8 cellular contexts compared by ENCODE assay signal in the genomic region with DNA sequence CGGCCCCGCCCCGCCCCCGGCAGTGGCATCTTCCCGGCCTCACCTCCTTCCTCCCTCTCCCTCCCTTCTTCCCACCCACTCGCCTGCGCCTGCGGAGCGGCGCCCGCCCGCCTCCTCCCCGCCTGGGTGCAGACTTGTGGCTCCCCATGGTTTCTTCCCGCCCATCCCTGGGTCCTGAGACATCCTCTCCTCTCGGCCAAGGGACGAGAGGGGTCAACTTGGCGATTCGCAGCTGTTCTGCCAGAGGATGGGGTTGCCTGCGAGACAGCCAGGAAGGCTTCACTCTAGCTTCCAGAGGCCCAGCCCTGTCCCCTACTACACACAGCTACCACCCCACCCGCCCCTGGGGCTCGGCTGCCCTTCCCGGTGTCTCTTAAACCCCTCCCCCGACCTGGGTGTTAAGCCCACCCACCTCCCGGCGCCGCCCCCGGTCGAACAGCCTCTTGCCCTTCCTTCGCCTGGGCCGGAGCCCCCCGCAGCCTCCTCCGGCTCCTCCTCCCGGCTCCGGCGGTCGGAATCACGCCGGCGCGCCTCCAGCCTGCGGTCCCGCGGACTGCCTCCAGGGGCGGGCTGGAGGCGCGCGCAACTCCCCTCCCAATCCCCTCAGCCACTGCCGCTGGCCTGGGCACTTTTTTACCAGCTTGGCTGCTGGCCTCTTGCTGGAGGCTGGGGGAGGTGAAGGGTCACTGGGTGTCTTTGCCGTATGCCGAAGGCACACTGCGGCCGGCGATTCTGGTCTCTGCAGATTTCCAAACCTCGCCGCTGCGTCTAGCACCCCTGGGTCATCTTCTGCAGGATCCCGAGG. TPM values are rescaled to one million over a fixed set of nuclear protein-coding genes. Genes with fewer than 3 reads are reported as not detected.
DNase-seq lines count a peak whose midpoint lies in the region; ATAC-seq, FAIRE-seq and TF ChIP-seq lines count a peak whose summit lies in the region.

No MANE protein-coding gene starts in this region.

- H3K27ac Mint-ChIP-seq in central memory CD8-positive, alpha-beta T cell (ENCODE audit: low read depth), result peak overlapping the region; percentile 94

- peaks cover 25 to 37% of the 10 kb centered on the region in 2 donors for H3K4me1 ChIP-seq in kidney (ENCODE audit: control insufficient read depth in 1 of 2, insufficient read depth in 1 of 2, low read depth in 1 of 2, low read length in 2 of 2)

- no peaks in the 10 kb centered on the region for H3K36me3 ChIP-seq in kidney (ENCODE audit: control insufficient read depth in 1 of 2, insufficient read depth in 2 of 2, low read length in 2 of 2)

- peak overlapping the region; percentile 95 for H3K4me3 Mint-ChIP-seq in central memory CD8-positive, alpha-beta T cell

- FAIRE-seq in GM18507 (lab: Jason Lieb, UNC) (peak; percentile 68), kidney (lab: Jason Lieb, UNC) (no peak)

- peak; percentile 40 for ATAC-seq in HG03064 (IDR thresholded peaks at IDR 0.05; ENCODE audit: low read depth, unreplicated experiment)
- no peak for ATAC-seq in central memory CD8-positive, alpha-beta T cell (replicated peaks; ENCODE audit: extremely low read depth, poor library complexity, severe bottlenecking)

- intact Hi-C loops in kidney (cut with DNase I), result loop anchor here (10.0 kb wide), 1 partner anchor 113 kb away; a partner anchor contains a TSS

- H3K27me3 Mint-ChIP-seq in central memory CD8-positive, alpha-beta T cell, result no peaks in the 10 kb centered on the region

- peak; percentile 95 for DNase-seq in 8988T
- DNase-seq in GM18507 (ENCODE audit: extremely low spot score, insufficient read length, low read depth), result no peak
- peak; percentile 83 for DNase-seq in NCI-H2196 treated with DMSO at 0.1 percent for 48 hours (lab: John Stamatoyannopoulos, UW; ENCODE audit: unreplicated experiment)
- DNase-seq in activated CD4-positive, CD25-positive, alpha-beta regulatory T cell treated with anti-CD3 and anti-CD28 coated beads, Interleukin-2, amount 50 U/mL, for 16 hours (ENCODE audit: low read depth, low spot score), result peak; percentile 53
- peak; percentile 40 to 53 for DNase-seq in central memory CD8-positive, alpha-beta T cell (ENCODE audit: low spot score in 2 of 2)
- peak; percentile 95 for DNase-seq in kidney
- DNase-seq in stimulated activated CD4-positive, alpha-beta T cell treated with anti-CD3 and anti-CD28 coated beads, Interleukin-15, amount 100 ng/mL, for 1 hour (ENCODE audit: low read depth in 1 of 2, low spot score in 1 of 2), result peak; percentile 37 to 64

- peaks cover 37% of the 10 kb centered on the region for H3K36me3 Mint-ChIP-seq in central memory CD8-positive, alpha-beta T cell (ENCODE audit: insufficient read depth)

- peak overlapping the region; percentile 74 to 93 for H3K4me3 ChIP-seq in kidney (ENCODE audit: low read length in 2 of 2)

- H3K9ac ChIP-seq in kidney (ENCODE audit: low read length in 2 of 2), result peak overlapping the region; percentile 51 to 75

- H3K9me3 ChIP-seq in kidney (ENCODE audit: control insufficient read depth in 1 of 2, low read length in 2 of 2), result no peaks in the 10 kb centered on the region

- peak overlapping the region; percentile 98 to 99 for H3K27ac ChIP-seq in kidney (ENCODE audit: low read depth in 2 of 2, low read length in 2 of 2)

- H3K9me3 Mint-ChIP-seq in central memory CD8-positive, alpha-beta T cell, result no peaks in the 10 kb centered on the region

- TF ChIP-seq CTCF in kidney (IDR thresholded peaks at IDR 0.05; ENCODE audit: borderline replicate concordance, extremely low read depth, insufficient read depth), result peak; percentile 78

- H3K4me1 Mint-ChIP-seq in central memory CD8-positive, alpha-beta T cell, result peaks cover 50% of the 10 kb centered on the region

RNA-seq across cellular contexts. Expression of a gene that starts 1.9 kb away (rescaled TPM):
- total RNA-seq in kidney, result 99.6 TPM
- polyA plus RNA-seq in kidney (ENCODE audit: insufficient read depth, low read depth, low replicate concordance), result 9.2 TPM
